15 cellular contexts compared by ENCODE assay signal in genomic region chr4:40969499-40969898, GRCh38.
DNase-seq lines count a peak whose midpoint lies in the region; ATAC-seq and TF ChIP-seq lines count a peak whose summit lies in the region.
"Had no signal": no experiment of that assay in that cellular context is flagged by ENCODE, and none has a peak within 500 bp of the region (broad histone marks: within the 10 kb centered on the region; RNA-seq: fewer than 3 reads in every experiment).

No MANE protein-coding gene starts in this region.

- H3K9ac ChIP-seq in SK-N-SH, result no peak overlapping the region

- no peaks in the 10 kb centered on the region; a peak in 2 of 4 replicates for H3K4me1 ChIP-seq in SK-N-SH (ENCODE audit: control insufficient read depth in 1 of 2, insufficient read depth in 2 of 2, low read depth in 1 of 2, low read length in 1 of 2)
- H3K4me1 ChIP-seq: BE2C, HAP-1 had no signal

- H4K20me1 ChIP-seq in SK-N-SH (ENCODE audit: insufficient read depth), result no peaks in the 10 kb centered on the region

- peaks cover 4% of the 10 kb centered on the region for H3F3A ChIP-seq in SK-N-SH (replicated peaks; ENCODE audit: insufficient read depth)

- no peaks in the 10 kb centered on the region for H3K9me2 ChIP-seq in SK-N-SH

- TF ChIP-seq CTCF in SK-N-SH (IDR thresholded peaks at IDR 0.05), result no peak
- TF ChIP-seq CTCF in coronary artery (IDR thresholded peaks at IDR 0.05), result no peak

- peaks cover 44% of the 10 kb centered on the region; the same call in 1 of the 2 replicates for H3K79me2 ChIP-seq in SK-N-SH (ENCODE audit: insufficient read depth)

- TF ChIP-seq RAD21 in SK-N-SH (IDR thresholded peaks at IDR 0.05; ENCODE audit: low read length), result no peak

- no peak overlapping the region for H2AFZ ChIP-seq in SK-N-SH (ENCODE audit: low read depth)

- CTCF ChIA-PET in SK-N-SH (lab: Yijun Ruan, JAX), result interaction anchor here (0.7 to 3.2 kb wide), 4 partner anchors 9 to 245 kb away, joined by 3 to 11 read pairs (median 4); partner anchors contain the start of gene APBB2

- POLR2A ChIA-PET in SK-N-SH (lab: Yijun Ruan, JAX), result no interaction called here

- DNase-seq in SK-N-SH (peak; percentile 60), NCI-H1417 treated with DMSO at 0.1 percent for 48 hours (lab: John Stamatoyannopoulos, UW) (peak; percentile 39), NCI-H748 treated with DMSO at 0.1 percent for 48 hours (lab: John Stamatoyannopoulos, UW) (peak; percentile 4), left kidney (ENCODE audit: low read depth, low spot score) (peak; percentile 11), epidermal melanocyte (ENCODE audit: insufficient read length, low spot score) (no peak), coronary artery (ENCODE audit: low spot score) (no peak)
- DNase-seq: BE2C; CD4-positive, alpha-beta memory T cell; DMS153; DND-41; GDM1 had no signal

- ATAC-seq in SK-N-SH treated with all-trans-retinoic acid at 6 μM for 48 hours, result no peak
- no peak for ATAC-seq in esophagus mucosa

- H3K9me3 ChIP-seq in SK-N-SH, result no peaks in the 10 kb centered on the region
- H3K9me3 ChIP-seq: BE2C, HAP-1 had no signal

- H3K4me3 ChIP-seq in SK-N-SH (ENCODE audit: low read depth in 2 of 2, low read length in 1 of 2) (no peak overlapping the region), coronary artery (no peak overlapping the region)
- H3K4me3 ChIP-seq: HAP-1 had no signal

- H3K36me3 ChIP-seq in SK-N-SH (replicated peaks in 1 of 2; ENCODE audit: control insufficient read depth in 1 of 2, insufficient read depth in 2 of 2, low read length in 1 of 2), result peaks cover 13 to 21% of the 10 kb centered on the region in 2 experiments
- H3K36me3 ChIP-seq: BE2C, HAP-1 had no signal

- 64% methylated on average over 2 of the region's 2 CpGs for WGBS in SK-N-SH (ENCODE audit: low lambda C conversion rate)

- TF ChIP-seq EP300 in SK-N-SH (IDR thresholded peaks at IDR 0.05; ENCODE audit: borderline replicate concordance in 1 of 2, low read depth in 1 of 2, low read length in 1 of 2), result no peak

- no peak overlapping the region for H3K4me2 ChIP-seq in SK-N-SH

- H3K27me3 ChIP-seq in SK-N-SH (ENCODE audit: insufficient read depth), result no peaks in the 10 kb centered on the region
- H3K27me3 ChIP-seq: BE2C had no signal

- H3K27ac ChIP-seq in SK-N-SH (ENCODE audit: low read depth in 2 of 2, low read length in 1 of 2), result no peak overlapping the region
- no peak overlapping the region for H3K27ac ChIP-seq in coronary artery
- H3K27ac ChIP-seq: C4-2B had no signal

TF ChIP-seq in SK-N-SH, 30 proteins besides CTCF, POLR2A, EP300 and RAD21:
- TF ChIP-seq FOSL2 (IDR thresholded peaks at IDR 0.05; ENCODE audit: borderline replicate concordance, low read depth), result no peak
- no peak for TF ChIP-seq GATA2 (CRISPR knock-in tag; IDR thresholded peaks at IDR 0.05)
- no peak for TF ChIP-seq SIN3A (IDR thresholded peaks at IDR 0.05; ENCODE audit: borderline replicate concordance, low read depth, low read length)
- no peak for TF ChIP-seq FOXM1 (IDR thresholded peaks at IDR 0.05; ENCODE audit: low read depth)
- no peak for TF ChIP-seq EZH2phosphoT487 (IDR thresholded peaks at IDR 0.05; ENCODE audit: borderline replicate concordance, low read depth)
- no peak for TF ChIP-seq PBX3 (IDR thresholded peaks at IDR 0.05)
- no peak for TF ChIP-seq RXRA (IDR thresholded peaks at IDR 0.05; ENCODE audit: borderline replicate concordance, low read depth)
- TF ChIP-seq CHD2 (IDR thresholded peaks at IDR 0.05; ENCODE audit: low read length, partially characterized antibody), result no peak

TF ChIP-seq in SK-N-SH treated with all-trans-retinoic acid at 6 μM for 48 hours, 23 proteins besides CTCF, POLR2A, EP300 and RAD21:
- no peak for TF ChIP-seq CSRNP3 (CRISPR knock-in tag; IDR thresholded peaks at IDR 0.05)
- no peak for TF ChIP-seq CSDC2 (CRISPR knock-in tag; IDR thresholded peaks at IDR 0.05)
- no peak for TF ChIP-seq TSHZ2 (CRISPR knock-in tag; IDR thresholded peaks at IDR 0.05)
- no peak for TF ChIP-seq ESRRG (CRISPR knock-in tag; IDR thresholded peaks at IDR 0.05)
- TF ChIP-seq TCF4 (CRISPR knock-in tag; IDR thresholded peaks at IDR 0.05; ENCODE audit: borderline replicate concordance), result no peak
- no peak for TF ChIP-seq ISL1 (CRISPR knock-in tag; IDR thresholded peaks at IDR 0.05)
- TF ChIP-seq CREB5 (CRISPR knock-in tag; IDR thresholded peaks at IDR 0.05; ENCODE audit: low read depth), result no peak
- TF ChIP-seq RARB (CRISPR knock-in tag; IDR thresholded peaks at IDR 0.05), result no peak
- no peak for TF ChIP-seq ZFP3 (CRISPR knock-in tag; IDR thresholded peaks at IDR 0.05)
- TF ChIP-seq ZNF70 (CRISPR knock-in tag; IDR thresholded peaks at IDR 0.05), result no peak
- TF ChIP-seq GLIS3 (CRISPR knock-in tag; IDR thresholded peaks at IDR 0.05), result no peak
- no peak for TF ChIP-seq ZFP30 (CRISPR knock-in tag; IDR thresholded peaks at IDR 0.05)
- TF ChIP-seq SNAI2 (CRISPR knock-in tag; IDR thresholded peaks at IDR 0.05), result no peak

Comparison
In these comparisons a context has a peak if more than half of its experiments do, and no peak if none do; other contexts are left out.
1. DNase-seq: peak in SK-N-SH (single experiment), NCI-H1417 treated with DMSO at 0.1 percent for 48 hours (single experiment), NCI-H748 treated with DMSO at 0.1 percent for 48 hours (single experiment) and left kidney (single experiment); none in epidermal melanocyte (single experiment) and coronary artery (single experiment).